Comparison of ENCODE assay signal across 19 cellular contexts in genomic region chr1:45429543-45430159, GRCh38.
"Had no signal": no experiment of that assay in that cellular context is flagged by ENCODE, and none has a peak within 500 bp of the region (broad histone marks: within the 10 kb centered on the region; RNA-seq: fewer than 3 reads in every experiment).

No MANE protein-coding gene starts in this region.

- H3K36me3 ChIP-seq: left ventricle myocardium inferior, neural progenitor cell, suprapubic skin had no signal

- H3K27me3 ChIP-seq: neural progenitor cell, suprapubic skin had no signal

- H3K4me1 Mint-ChIP-seq: activated CD4-positive, alpha-beta T cell treated with anti-CD3 and anti-CD28 coated beads for 36 hours; activated T-helper 17 cell treated with anti-CD3 and anti-CD28 coated beads, Interleukin-2, amount 50 U/mL, for 72 hours; immature natural killer cell; naive thymus-derived CD4-positive, alpha-beta T cell; neural progenitor cell; stimulated activated naive CD8-positive, alpha-beta T cell treated with anti-CD3 and anti-CD28 coated beads, Interleukin-15, amount 100 ng/mL, for 72 hours had no signal

- H3K4me2 ChIP-seq: neural progenitor cell had no signal

- ATAC-seq: activated CD4-positive, alpha-beta T cell treated with anti-CD3 and anti-CD28 coated beads for 36 hours; activated T-helper 17 cell treated with anti-CD3 and anti-CD28 coated beads, Interleukin-2, amount 50 U/mL, for 72 hours; effector memory CD8-positive, alpha-beta T cell; mucosa of descending colon; naive thymus-derived CD4-positive, alpha-beta T cell; right cardiac atrium; stimulated activated naive CD8-positive, alpha-beta T cell treated with anti-CD3 and anti-CD28 coated beads, Interleukin-15, amount 100 ng/mL, for 72 hours had no signal

- H3K4me3 Mint-ChIP-seq: activated CD4-positive, alpha-beta T cell treated with anti-CD3 and anti-CD28 coated beads for 36 hours; activated naive CD8-positive, alpha-beta T cell treated with anti-CD3 and anti-CD28 coated beads, Interleukin-2, amount 10 ng/mL, durations not matched to agents 7 days and 5 days; activated T-helper 17 cell treated with anti-CD3 and anti-CD28 coated beads, Interleukin-2, amount 50 U/mL, for 72 hours; effector memory CD8-positive, alpha-beta T cell; immature natural killer cell; naive thymus-derived CD4-positive, alpha-beta T cell; neural progenitor cell; stimulated activated naive CD8-positive, alpha-beta T cell treated with anti-CD3 and anti-CD28 coated beads, Interleukin-15, amount 100 ng/mL, for 72 hours; type B pancreatic cell had no signal

- H3K27ac ChIP-seq: left ventricle myocardium inferior, neural progenitor cell, suprapubic skin had no signal

- H3K36me3 Mint-ChIP-seq: activated naive CD8-positive, alpha-beta T cell treated with anti-CD3 and anti-CD28 coated beads, Interleukin-2, amount 10 ng/mL, durations not matched to agents 7 days and 5 days; neural progenitor cell; type B pancreatic cell had no signal

- H3K27ac Mint-ChIP-seq: activated CD4-positive, alpha-beta T cell treated with anti-CD3 and anti-CD28 coated beads for 36 hours; activated naive CD8-positive, alpha-beta T cell treated with anti-CD3 and anti-CD28 coated beads, Interleukin-2, amount 10 ng/mL, durations not matched to agents 7 days and 5 days; activated T-helper 17 cell treated with anti-CD3 and anti-CD28 coated beads, Interleukin-2, amount 50 U/mL, for 72 hours; immature natural killer cell; naive thymus-derived CD4-positive, alpha-beta T cell; neural progenitor cell; progenitor cell of endocrine pancreas; stimulated activated naive CD8-positive, alpha-beta T cell treated with anti-CD3 and anti-CD28 coated beads, Interleukin-15, amount 100 ng/mL, for 72 hours; type B pancreatic cell had no signal

- H2AFZ ChIP-seq: neural progenitor cell had no signal

- H3K4me1 ChIP-seq: left ventricle myocardium inferior, neural progenitor cell, suprapubic skin had no signal

- DNase-seq: activated CD4-positive, alpha-beta T cell treated with anti-CD3 and anti-CD28 coated beads for 36 hours; activated CD4-positive, alpha-beta T cell treated with anti-CD3 and anti-CD28 coated beads, Interleukin-2, amount 50 U/mL, for 48 hours; activated naive CD4-positive, alpha-beta T cell treated with Interleukin-2 at 50 U/mL for 16 hours; activated naive CD8-positive, alpha-beta T cell treated with anti-CD3 and anti-CD28 coated beads, Interleukin-2, amount 10 ng/mL, durations not matched to agents 7 days and 5 days; amygdala; effector memory CD8-positive, alpha-beta T cell; immature natural killer cell; kidney glomerular epithelial cell; left ventricle myocardium inferior; mucosa of descending colon; naive thymus-derived CD4-positive, alpha-beta T cell; right cardiac atrium; stimulated activated CD4-positive, alpha-beta T cell treated with anti-CD3 and anti-CD28 coated beads, Interleukin-2, amount 100 ng/mL, for 24 hours; stimulated activated naive CD8-positive, alpha-beta T cell treated with anti-CD3 and anti-CD28 coated beads, Interleukin-15, amount 100 ng/mL, for 72 hours had no signal

- H3K27me3 Mint-ChIP-seq: activated CD4-positive, alpha-beta T cell treated with anti-CD3 and anti-CD28 coated beads for 36 hours; activated T-helper 17 cell treated with anti-CD3 and anti-CD28 coated beads, Interleukin-2, amount 50 U/mL, for 72 hours; effector memory CD8-positive, alpha-beta T cell; naive thymus-derived CD4-positive, alpha-beta T cell; progenitor cell of endocrine pancreas; stimulated activated naive CD8-positive, alpha-beta T cell treated with anti-CD3 and anti-CD28 coated beads, Interleukin-15, amount 100 ng/mL, for 72 hours; type B pancreatic cell had no signal

- H3K9me3 Mint-ChIP-seq: activated naive CD8-positive, alpha-beta T cell treated with anti-CD3 and anti-CD28 coated beads, Interleukin-2, amount 10 ng/mL, durations not matched to agents 7 days and 5 days; activated T-helper 17 cell treated with anti-CD3 and anti-CD28 coated beads, Interleukin-2, amount 50 U/mL, for 72 hours; effector memory CD8-positive, alpha-beta T cell; immature natural killer cell; naive thymus-derived CD4-positive, alpha-beta T cell; neural progenitor cell; stimulated activated naive CD8-positive, alpha-beta T cell treated with anti-CD3 and anti-CD28 coated beads, Interleukin-15, amount 100 ng/mL, for 72 hours; type B pancreatic cell had no signal

- H3K4me3 ChIP-seq: left ventricle myocardium inferior, mucosa of descending colon, neural progenitor cell, suprapubic skin had no signal
